Comparison of ENCODE assay signal across 1 cellular context in genomic region chr16:89843409-89844350, GRCh38.
TF ChIP-seq lines count a peak whose summit lies in the region.

No MANE protein-coding gene starts in this region.

TF ChIP-seq in HepG2, 621 proteins besides CTCF, POLR2A, EP300 and RAD21 (continued from another document):
- TF ChIP-seq ZXDC (CRISPR knock-in tag; IDR thresholded peaks at IDR 0.05) = no peak
- TF ChIP-seq ZNF687 (CRISPR knock-in tag; IDR thresholded peaks at IDR 0.05) = no peak
- TF ChIP-seq DRAP1 (CRISPR knock-in tag; IDR thresholded peaks at IDR 0.05) = no peak
- no peak for TF ChIP-seq ZNF121 (CRISPR knock-in tag; IDR thresholded peaks at IDR 0.05)
- TF ChIP-seq TERF1 (CRISPR knock-in tag; IDR thresholded peaks at IDR 0.05) = no peak
TF ChIP-seq in HepG2: peak in this region for 7.
